Comparison of ENCODE assay signal across 8 cellular contexts in genomic region chr1:145962157-145963102, GRCh38. TPM values are rescaled to one million over a fixed set of nuclear protein-coding genes. Genes with fewer than 3 reads are reported as not detected.
DNase-seq lines count a peak whose midpoint lies in the region; ATAC-seq and TF ChIP-seq lines count a peak whose summit lies in the region.

No MANE protein-coding gene starts in this region.

- H3K4me1 ChIP-seq in mucosa of descending colon (ENCODE audit: low read depth) (peaks cover 39% of the 10 kb centered on the region), testis (peaks cover 29% of the 10 kb centered on the region)

- H3K4me3 ChIP-seq in WERI-Rb-1 (ENCODE audit: low read depth, low read length) (peak overlapping the region; percentile 75), mucosa of descending colon (no peak overlapping the region), testis (peak overlapping the region; percentile 55 to 68)

- H3K27me3 ChIP-seq in WERI-Rb-1 (ENCODE audit: insufficient read depth, low read depth, severe bottlenecking) = no peaks in the 10 kb centered on the region
- H3K27me3 ChIP-seq in testis = no peaks in the 10 kb centered on the region

- ATAC-seq in mucosa of descending colon (no peak), GM21723 (IDR thresholded peaks at IDR 0.05; ENCODE audit: unreplicated experiment) (no peak)

- no peak overlapping the region for H3K27ac ChIP-seq in WERI-Rb-1
- H3K27ac ChIP-seq in testis = peak overlapping the region; percentile 23 to 80

- peaks cover 4% of the 10 kb centered on the region for H3K9me3 ChIP-seq in WERI-Rb-1 (ENCODE audit: severe bottlenecking)
- peaks cover 4% of the 10 kb centered on the region for H3K9me3 ChIP-seq in mucosa of descending colon
- H3K9me3 ChIP-seq in testis = no peaks in the 10 kb centered on the region

- TF ChIP-seq POLR2A in testis (IDR thresholded peaks at IDR 0.05) = no peak

- intact Hi-C loops in mucosa of descending colon (cut with DNase I, micrococcal nuclease) = loop anchor here in 1 of 2 donors (10.0 kb wide), 1 partner anchor 48 kb away; the partner anchor contains the start of genes ITGA10 and PEX11B
- intact Hi-C loops in testis (cut with DNase I; ENCODE audit: low total_unique reads) = no loop called here

- TF ChIP-seq CTCF in WERI-Rb-1 (IDR thresholded peaks at IDR 0.05; ENCODE audit: low read depth, low read length) = no peak
- no peak for TF ChIP-seq CTCF in mucosa of descending colon (IDR thresholded peaks at IDR 0.05)
- no peak for TF ChIP-seq CTCF in testis (IDR thresholded peaks at IDR 0.05)

- H3K36me3 ChIP-seq in WERI-Rb-1 = no peaks in the 10 kb centered on the region
- no peaks in the 10 kb centered on the region for H3K36me3 ChIP-seq in mucosa of descending colon (ENCODE audit: low read depth)
- H3K36me3 ChIP-seq in testis (ENCODE audit: low read depth, missing control alignments) = no peaks in the 10 kb centered on the region

- DNase-seq in activated gamma-delta T cell (lab: John Stamatoyannopoulos, UW) (peak; percentile 36), activated gamma-delta T cell treated with Interleukin-2 at 50 U/mL for 16 hours (no peak), WERI-Rb-1 (peak; percentile 44), mucosa of descending colon (peak; percentile 32 to 75 (median 64)), testis (peak; percentile 62), NCI-H2029 treated with DMSO at 0.1 percent for 48 hours (lab: John Stamatoyannopoulos, UW) (no peak)
- DNase-seq in effector CD4-positive, alpha-beta T cell = peak; percentile 19

- 2 to 5% methylated on average over 15 to 34 of the region's 36 CpGs for WGBS in testis, 2 donors

RNA-seq across cellular contexts. Expression of gene ANKRD34A, which starts 1.9 kb away (rescaled TPM):
- total RNA-seq in mucosa of descending colon (under 1 TPM; 0.14 to 0.63 (median 0.41) TPM), testis (under 1 TPM; 0.31 to 0.43 TPM)
- 0.51 TPM for polyA plus RNA-seq in testis (ENCODE audit: insufficient read depth, low read depth, low replicate concordance)

RNA-seq across cellular contexts. Expression of gene POLR3GL, which starts 2.1 kb away (rescaled TPM):
- total RNA-seq in mucosa of descending colon (10 to 100 TPM; 15.7 to 26.8 (median 19.5) TPM), testis (10 to 100 TPM; 20.9 to 23.5 TPM)
- polyA plus RNA-seq in testis (ENCODE audit: insufficient read depth, low read depth, low replicate concordance) = 37.9 TPM

RNA-seq across cellular contexts. Expression of gene LIX1L, which starts 4.6 kb away (rescaled TPM):
- total RNA-seq in mucosa of descending colon (10 to 100 TPM in 2 of 3 donors, 1 to 10 TPM in 1; 3.9 to 34.3 (median 10.2) TPM), testis (10 to 100 TPM; 15.8 to 20.6 TPM)
- polyA plus RNA-seq in testis (ENCODE audit: insufficient read depth, low read depth, low replicate concordance) = 16.6 TPM

RNA-seq across cellular contexts. Expression of gene TXNIP, which starts 33.9 kb away (rescaled TPM):
- total RNA-seq in mucosa of descending colon (1,000 to 10,000 TPM in 1 of 3 donors, 100 to 1,000 TPM in 2; 683 to 1,682 (median 830) TPM), testis (100 to 1,000 TPM; 268 to 328 TPM)
- polyA plus RNA-seq in testis (ENCODE audit: insufficient read depth, low read depth, low replicate concordance) = 274 TPM

RNA-seq across cellular contexts. Expression of gene RBM8A, which starts 35.1 kb away (rescaled TPM):
- total RNA-seq in mucosa of descending colon (10 to 100 TPM; 82.3 to 94.5 (median 93.9) TPM), testis (100 to 1,000 TPM; 158 to 174 TPM)
- polyA plus RNA-seq in testis (ENCODE audit: insufficient read depth, low read depth, low replicate concordance) = 123 TPM

Comparison
In these comparisons a context has a peak if more than half of its experiments do, and no peak if none do; other contexts are left out.
1. DNase-seq: peak in activated gamma-delta T cell (single experiment), WERI-Rb-1 (single experiment), effector CD4-positive, alpha-beta T cell (single experiment), mucosa of descending colon (3 of 3) and testis (single experiment); none in activated gamma-delta T cell treated with Interleukin-2 at 50 U/mL for 16 hours (single experiment) and NCI-H2029 treated with DMSO at 0.1 percent for 48 hours (single experiment).